ENCODE assay signal across 8 cellular contexts in the genomic region with DNA sequence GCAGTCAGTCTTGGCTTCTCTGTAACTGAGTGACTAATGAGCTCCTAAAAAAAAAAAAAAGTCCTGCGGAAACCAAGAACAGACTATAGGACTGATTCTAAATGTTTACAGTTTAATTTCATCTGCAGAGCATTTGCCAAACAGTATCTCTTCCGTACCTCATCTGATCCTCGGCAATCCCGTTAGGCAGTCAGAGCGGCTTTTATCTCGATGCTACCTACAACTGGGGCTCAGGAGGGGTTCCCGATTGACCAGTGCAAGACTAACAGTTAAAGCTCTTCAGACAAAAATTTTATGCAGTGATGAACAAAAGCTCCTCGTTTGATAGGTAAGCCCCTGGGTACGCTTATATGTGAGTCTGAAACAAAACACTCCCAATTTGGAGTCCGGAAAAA. TPM values are rescaled to one million over a fixed set of nuclear protein-coding genes. Genes with fewer than 3 reads are reported as not detected.
DNase-seq lines count a peak whose midpoint lies in the region; ATAC-seq lines count a peak whose summit lies in the region.

No MANE protein-coding gene starts in this region.

- H3K9me3 ChIP-seq in SJCRH30 (replicated peaks) (no peaks in the 10 kb centered on the region), ectodermal cell (ENCODE audit: control insufficient read depth, low read length) (no peaks in the 10 kb centered on the region)

- H3K36me3 ChIP-seq in SJCRH30 (no peaks in the 10 kb centered on the region), ectodermal cell (ENCODE audit: control insufficient read depth, insufficient read depth, low read length) (no peaks in the 10 kb centered on the region)

- no peaks in the 10 kb centered on the region for H3K27me3 Mint-ChIP-seq in natural killer cell treated with Interleukin-12 subunit alpha and Interleukin-12 subunit beta and Interleukin-15 and Interleukin-18, amount 100 ng/mL, for 72 hours

- ATAC-seq in HG02623 (IDR thresholded peaks at IDR 0.05; ENCODE audit: unreplicated experiment) (peak; percentile 0), GM18517 (IDR thresholded peaks at IDR 0.05; ENCODE audit: unreplicated experiment) (no peak)
- no peak for ATAC-seq in natural killer cell treated with Interleukin-12 subunit alpha and Interleukin-12 subunit beta and Interleukin-15 and Interleukin-18, amount 100 ng/mL, for 72 hours

- H3K4me3 Mint-ChIP-seq in natural killer cell treated with Interleukin-12 subunit alpha and Interleukin-12 subunit beta and Interleukin-15 and Interleukin-18, amount 100 ng/mL, for 72 hours = peak overlapping the region; percentile 94

- H3K4me3 ChIP-seq in SJCRH30 (peak overlapping the region; percentile 87), ectodermal cell (ENCODE audit: insufficient read depth, low read depth, low read length) (peak overlapping the region; percentile 68)

- 2 to 3% methylated on average over 10 of the region's 10 CpGs for WGBS in ectodermal cell, 2 experiments

- H3K4me1 ChIP-seq in SJCRH30 (peaks cover 12% of the 10 kb centered on the region; the same call in 1 of the 2 replicates), ectodermal cell (ENCODE audit: control insufficient read depth, insufficient read depth, low read length) (peaks cover 10% of the 10 kb centered on the region)

- peaks cover 35% of the 10 kb centered on the region in 2 donors for H3K4me1 Mint-ChIP-seq in natural killer cell treated with Interleukin-12 subunit alpha and Interleukin-12 subunit beta and Interleukin-15 and Interleukin-18, amount 100 ng/mL, for 72 hours (ENCODE audit: low read depth in 2 of 2)

- peak overlapping the region; percentile 93 to 94 for H3K27ac Mint-ChIP-seq in natural killer cell treated with Interleukin-12 subunit alpha and Interleukin-12 subunit beta and Interleukin-15 and Interleukin-18, amount 100 ng/mL, for 72 hours

- no peaks in the 10 kb centered on the region for H3K9me3 Mint-ChIP-seq in natural killer cell treated with Interleukin-12 subunit alpha and Interleukin-12 subunit beta and Interleukin-15 and Interleukin-18, amount 100 ng/mL, for 72 hours

- peaks cover 4% of the 10 kb centered on the region for H3K36me3 Mint-ChIP-seq in natural killer cell treated with Interleukin-12 subunit alpha and Interleukin-12 subunit beta and Interleukin-15 and Interleukin-18, amount 100 ng/mL, for 72 hours

- H3K27me3 ChIP-seq in SJCRH30 (no peaks in the 10 kb centered on the region), ectodermal cell (ENCODE audit: control insufficient read depth, insufficient read depth, low read length, poor library complexity, severe bottlenecking) (no peaks in the 10 kb centered on the region)

- H3K27ac ChIP-seq in SJCRH30 (peak overlapping the region; percentile 86), ectodermal cell (ENCODE audit: insufficient read depth, low read depth, low read length, poor library complexity, severe bottlenecking) (peak overlapping the region; percentile 92)

- peak; percentile 36 for DNase-seq in NCI-H2171 treated with DMSO at 0.1 percent for 48 hours (lab: John Stamatoyannopoulos, UW)
- no peak for DNase-seq in NCI-H2171 (lab: John Stamatoyannopoulos, UW)
- DNase-seq in SJCRH30 = peak; percentile 24 to 56
- DNase-seq in natural killer cell treated with Interleukin-12 subunit alpha and Interleukin-12 subunit beta and Interleukin-15 and Interleukin-18, amount 100 ng/mL, for 72 hours (ENCODE audit: low spot score) = no peak
- no peak for DNase-seq in NCI-H2196 (lab: John Stamatoyannopoulos, UW; ENCODE audit: unreplicated experiment)

RNA-seq across cellular contexts. Expression of gene KIF18A, which starts 0.6 kb away (rescaled TPM):
- total RNA-seq in SJCRH30 (2014; rRNA removed; shearing (Covaris generic)) = 34.1 and 45.0 TPM in 2 replicates
- 27.0 TPM for polyA plus RNA-seq in ectodermal cell (2013, experiment 1 of 4)
- 23.0 TPM for polyA plus RNA-seq in ectodermal cell (2013, experiment 2 of 4)
- polyA plus RNA-seq in ectodermal cell (2013, experiment 3 of 4) = 27.3 TPM
- polyA plus RNA-seq in ectodermal cell (2013, experiment 4 of 4) = 26.3 TPM
- total RNA-seq in natural killer cell treated with Interleukin-12 subunit alpha and Interleukin-12 subunit beta and Interleukin-15 and Interleukin-18, amount 100 ng/mL, for 72 hours = 10 to 100 TPM in 1 of 2 donors, 1 to 10 TPM in 1; 8.1 to 25.9 TPM

RNA-seq across cellular contexts. Expression of gene METTL15, which starts 0.9 kb away (rescaled TPM):
- 13.9 and 16.0 TPM in 2 replicates for total RNA-seq in SJCRH30 (2014; rRNA removed; shearing (Covaris generic))
- polyA plus RNA-seq in ectodermal cell (2013, experiment 1 of 4) = 16.2 TPM
- polyA plus RNA-seq in ectodermal cell (2013, experiment 2 of 4) = 14.0 TPM
- polyA plus RNA-seq in ectodermal cell (2013, experiment 3 of 4) = 12.9 TPM
- polyA plus RNA-seq in ectodermal cell (2013, experiment 4 of 4) = 14.8 TPM
- total RNA-seq in natural killer cell treated with Interleukin-12 subunit alpha and Interleukin-12 subunit beta and Interleukin-15 and Interleukin-18, amount 100 ng/mL, for 72 hours = 10 to 100 TPM; 15.7 to 16.6 TPM

Comparison
In these comparisons a context has a peak if more than half of its experiments do, and no peak if none do; other contexts are left out.
1. DNase-seq: peak in NCI-H2171 treated with DMSO at 0.1 percent for 48 hours (single experiment) and SJCRH30 (2 of 2); none in NCI-H2171 (single experiment), natural killer cell treated with Interleukin-12 subunit alpha and Interleukin-12 subunit beta and Interleukin-15 and Interleukin-18, amount 100 ng/mL, for 72 hours (single experiment) and NCI-H2196 (single experiment).